In genomic region chr7:46210467-46210866, GRCh38 we compare ENCODE assay signal across 23 cellular contexts.
"Had no signal": no experiment of that assay in that cellular context is flagged by ENCODE, and none has a peak within 500 bp of the region (broad histone marks: within the 10 kb centered on the region; RNA-seq: fewer than 3 reads in every experiment).

No MANE protein-coding gene starts in this region.

- H3K27me3 Mint-ChIP-seq: activated CD4-positive, alpha-beta memory T cell treated with anti-CD3 and anti-CD28 coated beads, Interleukin-2, amount 10 ng/mL, durations not matched to agents 7 days and 5 days; activated naive CD8-positive, alpha-beta T cell treated with anti-CD3 and anti-CD28 coated beads, Interleukin-2, amount 10 ng/mL, durations not matched to agents 7 days and 5 days; activated T-cell treated with anti-CD3 and anti-CD28 coated beads, Interleukin-2, amount 50 U/mL, for 24 hours; central memory CD8-positive, alpha-beta T cell; stimulated activated naive CD8-positive, alpha-beta T cell treated with anti-CD3 and anti-CD28 coated beads, Interleukin-15, Interleukin-2, amounts not matched to agents 100 ng/mL and 50 ng/mL, for 24 hours; T-cell had no signal

- H3K36me3 Mint-ChIP-seq: activated naive CD8-positive, alpha-beta T cell treated with anti-CD3 and anti-CD28 coated beads, Interleukin-2, amount 10 ng/mL, durations not matched to agents 7 days and 5 days; T-cell; WTC11 had no signal

- H3K27ac Mint-ChIP-seq: activated CD4-positive, alpha-beta memory T cell treated with anti-CD3 and anti-CD28 coated beads, Interleukin-2, amount 10 ng/mL, durations not matched to agents 7 days and 5 days; activated naive CD8-positive, alpha-beta T cell treated with anti-CD3 and anti-CD28 coated beads, Interleukin-2, amount 10 ng/mL, durations not matched to agents 7 days and 5 days; activated T-cell treated with anti-CD3 and anti-CD28 coated beads, Interleukin-2, amount 50 U/mL, for 24 hours; activated T-helper 2 cell treated with anti-CD3 and anti-CD28 coated beads, Interferon-gamma antibody, Interleukin-2, Interleukin-4, amounts not matched to agents 10 μg/mL and 5 μg/mL and 100 μg/mL, durations not matched to agents 14 hours and 24 hours and 36 hours; naive thymus-derived CD4-positive, alpha-beta T cell; stimulated activated naive CD8-positive, alpha-beta T cell treated with anti-CD3 and anti-CD28 coated beads, Interleukin-15, Interleukin-2, amounts not matched to agents 100 ng/mL and 50 ng/mL, for 24 hours; T-cell; WTC11 had no signal

- H3K9me3 Mint-ChIP-seq: activated naive CD8-positive, alpha-beta T cell treated with anti-CD3 and anti-CD28 coated beads, Interleukin-2, amount 10 ng/mL, durations not matched to agents 7 days and 5 days; activated T-cell treated with anti-CD3 and anti-CD28 coated beads, Interleukin-2, amount 50 U/mL, for 24 hours; activated T-helper 2 cell treated with anti-CD3 and anti-CD28 coated beads, Interferon-gamma antibody, Interleukin-2, Interleukin-4, amounts not matched to agents 10 μg/mL and 5 μg/mL and 100 μg/mL, durations not matched to agents 14 hours and 24 hours and 36 hours; stimulated activated naive CD8-positive, alpha-beta T cell treated with anti-CD3 and anti-CD28 coated beads, Interleukin-15, Interleukin-2, amounts not matched to agents 100 ng/mL and 50 ng/mL, for 24 hours; WTC11 had no signal

- H3K4me1 Mint-ChIP-seq: activated naive CD8-positive, alpha-beta T cell treated with anti-CD3 and anti-CD28 coated beads, Interleukin-2, amount 10 ng/mL, durations not matched to agents 7 days and 5 days; central memory CD8-positive, alpha-beta T cell; naive thymus-derived CD4-positive, alpha-beta T cell; T-cell had no signal

- H3K4me3 Mint-ChIP-seq: activated CD4-positive, alpha-beta memory T cell treated with anti-CD3 and anti-CD28 coated beads, Interleukin-2, amount 10 ng/mL, durations not matched to agents 7 days and 5 days; activated naive CD8-positive, alpha-beta T cell treated with anti-CD3 and anti-CD28 coated beads, Interleukin-2, amount 10 ng/mL, durations not matched to agents 7 days and 5 days; activated T-cell treated with anti-CD3 and anti-CD28 coated beads, Interleukin-2, amount 50 U/mL, for 24 hours; central memory CD8-positive, alpha-beta T cell; naive thymus-derived CD4-positive, alpha-beta T cell; stimulated activated naive CD8-positive, alpha-beta T cell treated with anti-CD3 and anti-CD28 coated beads, Interleukin-15, Interleukin-2, amounts not matched to agents 100 ng/mL and 50 ng/mL, for 24 hours; T-cell; WTC11 had no signal

- DNase-seq: activated CD4-positive, alpha-beta memory T cell treated with anti-CD3 and anti-CD28 coated beads, Interleukin-2, amount 10 ng/mL, durations not matched to agents 7 days and 5 days; activated CD4-positive, alpha-beta T cell treated with anti-CD3 and anti-CD28 coated beads for 4 hours; activated naive CD4-positive, alpha-beta T cell treated with Interleukin-2 at 50 U/mL for 16 hours; activated naive CD8-positive, alpha-beta T cell treated with anti-CD3 and anti-CD28 coated beads, Interleukin-2, amount 10 ng/mL, durations not matched to agents 7 days and 5 days; activated T-cell treated with anti-CD3 and anti-CD28 coated beads, Interleukin-2, amount 50 U/mL, for 24 hours; anterior cingulate cortex; brain microvascular endothelial cell; effector CD8-positive, alpha-beta T cell; heart left ventricle; mesendoderm; naive thymus-derived CD4-positive, alpha-beta T cell; ovary; psoas muscle; right cardiac atrium; stimulated activated CD4-positive, alpha-beta T cell treated with anti-CD3 and anti-CD28 coated beads, Interleukin-15, amount 100 ng/mL, for 24 hours; stimulated activated CD4-positive, alpha-beta T cell treated with anti-CD3 and anti-CD28 coated beads, Interleukin-2, amount 100 ng/mL, for 48 hours; T-cell; transverse colon had no signal

- ATAC-seq: gastroesophageal sphincter; heart left ventricle; naive thymus-derived CD4-positive, alpha-beta T cell; psoas muscle; right cardiac atrium; T-cell; WTC11 had no signal
